11 cellular contexts compared by ENCODE assay signal in genomic region chrX:110108381-110108796, GRCh38.
DNase-seq lines count a peak whose midpoint lies in the region; ATAC-seq and TF ChIP-seq lines count a peak whose summit lies in the region.
"Had no signal": no experiment of that assay in that cellular context is flagged by ENCODE, and none has a peak within 500 bp of the region (broad histone marks: within the 10 kb centered on the region; RNA-seq: fewer than 3 reads in every experiment).

No MANE protein-coding gene starts in this region.

- no peaks in the 10 kb centered on the region for H3K36me3 ChIP-seq in H7 (replicated peaks; ENCODE audit: control insufficient read depth, insufficient read depth, low read length)

- intact Hi-C loops in lower leg skin (cut with DNase I; ENCODE audit: low total_unique reads): no loop called here

- H3K4me3 ChIP-seq in fibroblast of pulmonary artery (replicated peaks; ENCODE audit: low read depth, low read length) (no peak overlapping the region), H7 (ENCODE audit: insufficient read depth, low read depth, low read length) (no peak overlapping the region), lower leg skin (ENCODE audit: low read depth, poor library complexity, severe bottlenecking) (no peak overlapping the region)
- H3K4me3 ChIP-seq: GM23338 had no signal

- peak; percentile 84 to 90 for DNase-seq in AML-193 (lab: John Stamatoyannopoulos, UW)
- DNase-seq in NOMO-1 treated with DMSO at 0.1 percent for 48 hours (lab: John Stamatoyannopoulos, UW; ENCODE audit: unreplicated experiment): peak; percentile 83
- peak; percentile 79 for DNase-seq in fibroblast of pulmonary artery (ENCODE audit: low read depth)
- no peak for DNase-seq in activated CD8-positive, alpha-beta T cell treated with anti-CD3 and anti-CD28 coated beads, Interleukin-2, amount 10 ng/mL, durations not matched to agents 7 days and 5 days
- DNase-seq in H7: no peak
- no peak for DNase-seq in lower leg skin (ENCODE audit: low spot score in 2 of 2)
- DNase-seq in ecto neural progenitor cell (ENCODE audit: low spot score): no peak

- 76 to 97% methylated on average over 3 of the region's 3 CpGs for WGBS in lower leg skin, 2 donors

- CTCF ChIA-PET in activated CD8-positive, alpha-beta T cell treated with anti-CD3 and anti-CD28 coated beads, Interleukin-2, amount 10 ng/mL, durations not matched to agents 7 days and 5 days (lab: Charles Lee): no interaction called here

- H3K27me3 ChIP-seq in H7 (ENCODE audit: control insufficient read depth, insufficient read depth, low read length): peaks cover 1% of the 10 kb centered on the region; the same call in 1 of the 2 replicates

- TF ChIP-seq POLR2A in lower leg skin (IDR thresholded peaks at IDR 0.05): no peak

- H3K27me3 Mint-ChIP-seq in activated CD8-positive, alpha-beta T cell treated with anti-CD3 and anti-CD28 coated beads, Interleukin-2, amount 10 ng/mL, durations not matched to agents 7 days and 5 days (ENCODE audit: low read depth): no peaks in the 10 kb centered on the region

- peak; percentile 79 for ATAC-seq in GM21529 (IDR thresholded peaks at IDR 0.05; ENCODE audit: unreplicated experiment)
- no peak for ATAC-seq in activated CD8-positive, alpha-beta T cell treated with anti-CD3 and anti-CD28 coated beads, Interleukin-2, amount 10 ng/mL, durations not matched to agents 7 days and 5 days
- ATAC-seq: GM23338 had no signal

- H3K36me3 Mint-ChIP-seq in activated CD8-positive, alpha-beta T cell treated with anti-CD3 and anti-CD28 coated beads, Interleukin-2, amount 10 ng/mL, durations not matched to agents 7 days and 5 days (ENCODE audit: low read depth): peaks cover 4% of the 10 kb centered on the region

- H3K9me3 Mint-ChIP-seq in activated CD8-positive, alpha-beta T cell treated with anti-CD3 and anti-CD28 coated beads, Interleukin-2, amount 10 ng/mL, durations not matched to agents 7 days and 5 days (ENCODE audit: insufficient read depth): no peaks in the 10 kb centered on the region
- H3K9me3 Mint-ChIP-seq: activated T-helper 1 cell treated with anti-CD3 and anti-CD28 coated beads, Interleukin-12 subunit alpha, Interleukin-12 subunit beta, Interleukin-2, Interleukin-4 antibody, amounts not matched to agents 30 ng/mL and 10 ng/mL and 1 ng/mL, durations not matched to agents 14 hours and 24 hours and 36 hours; GM23338; nephron had no signal

- H3K27ac Mint-ChIP-seq in activated CD8-positive, alpha-beta T cell treated with anti-CD3 and anti-CD28 coated beads, Interleukin-2, amount 10 ng/mL, durations not matched to agents 7 days and 5 days: no peak overlapping the region
- H3K27ac Mint-ChIP-seq: activated T-helper 1 cell treated with anti-CD3 and anti-CD28 coated beads, Interleukin-12 subunit alpha, Interleukin-12 subunit beta, Interleukin-2, Interleukin-4 antibody, amounts not matched to agents 30 ng/mL and 10 ng/mL and 1 ng/mL, durations not matched to agents 14 hours and 24 hours and 36 hours; GM23338 had no signal

- H3K4me3 Mint-ChIP-seq in activated CD8-positive, alpha-beta T cell treated with anti-CD3 and anti-CD28 coated beads, Interleukin-2, amount 10 ng/mL, durations not matched to agents 7 days and 5 days: no peak overlapping the region
- H3K4me3 Mint-ChIP-seq: activated T-helper 1 cell treated with anti-CD3 and anti-CD28 coated beads, Interleukin-12 subunit alpha, Interleukin-12 subunit beta, Interleukin-2, Interleukin-4 antibody, amounts not matched to agents 30 ng/mL and 10 ng/mL and 1 ng/mL, durations not matched to agents 14 hours and 24 hours and 36 hours; GM23338; nephron had no signal

- POLR2A ChIA-PET in activated CD8-positive, alpha-beta T cell treated with anti-CD3 and anti-CD28 coated beads, Interleukin-2, amount 10 ng/mL, durations not matched to agents 7 days and 5 days (lab: Charles Lee): no interaction called here

- peaks cover 2% of the 10 kb centered on the region for H3K4me1 Mint-ChIP-seq in activated CD8-positive, alpha-beta T cell treated with anti-CD3 and anti-CD28 coated beads, Interleukin-2, amount 10 ng/mL, durations not matched to agents 7 days and 5 days (ENCODE audit: low read depth)
- H3K4me1 Mint-ChIP-seq: nephron had no signal

- TF ChIP-seq CTCF in fibroblast of pulmonary artery (IDR thresholded peaks at IDR 0.05; ENCODE audit: low read length, missing control alignments) (no peak), lower leg skin (IDR thresholded peaks at IDR 0.05) (no peak)

Comparison
In these comparisons a context has a peak if more than half of its experiments do, and no peak if none do; other contexts are left out.
1. DNase-seq: peak in AML-193 (2 of 2), NOMO-1 treated with DMSO at 0.1 percent for 48 hours (single experiment) and fibroblast of pulmonary artery (single experiment); none in activated CD8-positive, alpha-beta T cell treated with anti-CD3 and anti-CD28 coated beads, Interleukin-2, amount 10 ng/mL, durations not matched to agents 7 days and 5 days (single experiment), H7 (single experiment), lower leg skin (0 of 2) and ecto neural progenitor cell (single experiment).